ENCODE assay signal across 14 cellular contexts in genomic region chr4:149987330-149987751, GRCh38.
A peak's percentile ranks its signal among the peaks of the same experiment; 100 is the strongest.
DNase-seq lines count a peak whose midpoint lies in the region; ATAC-seq, FAIRE-seq and TF ChIP-seq lines count a peak whose summit lies in the region.
"Had no signal": no experiment of that assay in that cellular context is flagged by ENCODE, and none has a peak within 500 bp of the region (broad histone marks: within the 10 kb centered on the region; RNA-seq: fewer than 3 reads in every experiment).

No MANE protein-coding gene starts in this region.

- H2AFZ ChIP-seq in GM23338 (peak overlapping the region; percentile 75; the same call in 1 of the 2 replicates), H1 (ENCODE audit: low read length) (peak overlapping the region; percentile 17; the same call in 1 of the 2 replicates), neuron (ENCODE audit: low read depth, low read length) (peak overlapping the region; percentile 63)

- H3K4me1 ChIP-seq in GM23338 (ENCODE audit: insufficient read depth) (peaks cover 9% of the 10 kb centered on the region; the same call in 1 of the 2 replicates), H1 (replicated peaks in 1 of 4; ENCODE audit: control insufficient read depth in 3 of 4, insufficient read depth in 4 of 4, low read length in 3 of 4) (0 out of 7 replicates have a peak, but pooled peaks cover 0 to 3% (median 0%) of the 10 kb centered on the region in 4 experiments), neuron (ENCODE audit: insufficient read depth, low read length) (peaks cover 15% of the 10 kb centered on the region)

- H3K9me3 Mint-ChIP-seq in GM23338, result no peaks in the 10 kb centered on the region

- no peak overlapping the region for H3K23ac ChIP-seq in H1 (ENCODE audit: insufficient read length)

- H3K18ac ChIP-seq in H1 (ENCODE audit: extremely low read depth, low read length), result no peak overlapping the region

- no peak overlapping the region for H2BK15ac ChIP-seq in H1 (ENCODE audit: low read length)

- CTCF ChIA-PET in H1 (lab: Charles Lee; ENCODE audit: partially characterized antibody), result interaction anchor here (0.9 to 1.6 kb wide), 2 partner anchors 12 to 256 kb away, joined by 3 read pairs; no protein-coding TSS in a partner anchor
- CTCF ChIA-PET in HEK293T (lab: Yijun Ruan, JAX), result interaction anchor here (0.6 kb wide), 1 partner anchor 978 kb away, joined by 11 read pairs; no protein-coding TSS in a partner anchor

- no peaks in the 10 kb centered on the region for H3F3A ChIP-seq in GM23338 (replicated peaks; ENCODE audit: low read depth)

- peaks cover 15% of the 10 kb centered on the region for H3K4me1 Mint-ChIP-seq in GM23338

- H4K20me1 ChIP-seq in GM23338 (replicated peaks; ENCODE audit: insufficient read depth), result no peaks in the 10 kb centered on the region
- H4K20me1 ChIP-seq in H1 (replicated peaks in 1 of 2; ENCODE audit: control insufficient read depth in 1 of 2, insufficient read depth in 2 of 2, low read length in 2 of 2), result no peaks in the 10 kb centered on the region

- no peaks in the 10 kb centered on the region for H3K23me2 ChIP-seq in H1 (ENCODE audit: low read depth, low read length)

- no peaks in the 10 kb centered on the region for H3K9me2 ChIP-seq in GM23338 (ENCODE audit: insufficient read depth)

- H2BK12ac ChIP-seq in H1 (ENCODE audit: low read depth, low read length), result no peak overlapping the region

- H2BK5ac ChIP-seq in H1 (ENCODE audit: low read depth, low read length), result no peak overlapping the region

- H3K27ac ChIP-seq in GM23338 (ENCODE audit: low read depth) (no peak overlapping the region), H1 (ENCODE audit: low read depth, low read length) (no peak overlapping the region)

- H3K9me3 ChIP-seq in H1 (ENCODE audit: insufficient read depth in 2 of 2, low read depth in 1 of 2, low read length in 1 of 2) (no peaks in the 10 kb centered on the region), neuron (ENCODE audit: low read length) (no peaks in the 10 kb centered on the region)

- H3K36me3 ChIP-seq in GM23338 (ENCODE audit: insufficient read depth) (no peaks in the 10 kb centered on the region), H1 (ENCODE audit: control insufficient read depth in 2 of 4, insufficient read depth in 4 of 4, low read length in 3 of 4) (no peaks in the 10 kb centered on the region), neuron (ENCODE audit: insufficient read depth, low read length) (no peaks in the 10 kb centered on the region)

- H3K27ac Mint-ChIP-seq in GM23338, result no peak overlapping the region
- H3K27ac Mint-ChIP-seq: activated CD4-positive, alpha-beta T cell treated with anti-CD3 and anti-CD28 coated beads for 36 hours; progenitor cell of endocrine pancreas had no signal

- no peaks in the 10 kb centered on the region for H3K79me1 ChIP-seq in H1 (ENCODE audit: low read depth, low read length)

- H4K5ac ChIP-seq in H1 (ENCODE audit: insufficient read length, low read depth, low read length), result no peak overlapping the region

- 85% methylated on average over 2 of the region's 2 CpGs; no CpG with 5 or more reads in 1 of the 2 experiments for WGBS in H1 (ENCODE audit: extremely low coverage in 1 of 2, insufficient coverage in 1 of 2, insufficient read length in 1 of 2, insufficient replicate concordance in 2 of 2, low coverage in 1 of 2, low lambda C conversion rate in 2 of 2, missing lambda C conversion rate in 1 of 2), 2 experiments

- ATAC-seq in GM23338 (no peak), HG02938 (IDR thresholded peaks at IDR 0.05; ENCODE audit: unreplicated experiment) (no peak)
- ATAC-seq: activated CD4-positive, alpha-beta T cell treated with anti-CD3 and anti-CD28 coated beads for 36 hours had no signal

- no peak for TF ChIP-seq POLR2A in H1 (IDR thresholded peaks at IDR 0.05; ENCODE audit: control extremely low read depth in 1 of 2, low read depth in 2 of 2, low read length in 2 of 2)

- no peaks in the 10 kb centered on the region for H3K79me2 ChIP-seq in GM23338 (replicated peaks; ENCODE audit: insufficient read depth)
- H3K79me2 ChIP-seq in H1 (ENCODE audit: control insufficient read depth in 1 of 2, insufficient read depth in 2 of 2, low read length in 2 of 2), result no peaks in the 10 kb centered on the region

- DNase-seq in GM23338 (ENCODE audit: low spot score), result no peak
- DNase-seq in NCI-H2171 (lab: John Stamatoyannopoulos, UW), result peak; percentile 20
- DNase-seq in H1 (ENCODE audit: low read depth in 1 of 2, low spot score in 2 of 2), result no peak
- DNase-seq in ecto neural progenitor cell (ENCODE audit: low spot score), result no peak
- DNase-seq in HEK293T (ENCODE audit: extremely low spot score), result no peak
- DNase-seq: activated CD4-positive, alpha-beta T cell treated with anti-CD3 and anti-CD28 coated beads for 36 hours; activated effector memory CD4-positive, alpha-beta T cell treated with Interleukin-2 at 50 U/mL for 16 hours; central memory CD4-positive, alpha-beta T cell; EL; NCI-H526; SW 1271 had no signal

- no peak for TF ChIP-seq RAD21 in H1 (IDR thresholded peaks at IDR 0.05 in 1 of 2, conservative IDR thresholded peaks at IDR 0.05 in 1 of 2; ENCODE audit: low read depth in 2 of 2, low read length in 2 of 2)

- no peak for TF ChIP-seq EP300 in H1 (IDR thresholded peaks at IDR 0.05; ENCODE audit: borderline replicate concordance in 1 of 2, low read depth in 2 of 2, low read length in 2 of 2)

- H3K27me3 Mint-ChIP-seq in GM23338 (ENCODE audit: insufficient read depth, low read depth, poor library complexity), result peaks cover 2% of the 10 kb centered on the region
- H3K27me3 Mint-ChIP-seq: activated CD4-positive, alpha-beta T cell treated with anti-CD3 and anti-CD28 coated beads for 36 hours; progenitor cell of endocrine pancreas had no signal

- H4K8ac ChIP-seq in H1 (ENCODE audit: extremely low read depth, insufficient read depth, low read length), result no peak overlapping the region

- H2BK20ac ChIP-seq in H1 (ENCODE audit: low read length), result no peak overlapping the region

- H3K4me2 ChIP-seq in GM23338, result no peak overlapping the region
- H3K4me2 ChIP-seq in H1 (ENCODE audit: insufficient read depth in 1 of 2, low read depth in 2 of 2, low read length in 2 of 2), result no peak overlapping the region

- POLR2A ChIA-PET in H1 (lab: Charles Lee; ENCODE audit: partially characterized antibody), result no interaction called here
- POLR2A ChIA-PET in HEK293T (lab: Yijun Ruan, JAX), result no interaction called here

- H2AK5ac ChIP-seq in H1 (ENCODE audit: low read depth, low read length), result no peak overlapping the region

- no peak overlapping the region for H4K91ac ChIP-seq in H1 (replicated peaks; ENCODE audit: insufficient read length, low read length)

- H3K4me3 Mint-ChIP-seq in GM23338, result no peak overlapping the region
- H3K4me3 Mint-ChIP-seq: activated CD4-positive, alpha-beta T cell treated with anti-CD3 and anti-CD28 coated beads for 36 hours had no signal

- no peak for FAIRE-seq in H1 (lab: Jason Lieb, UNC)

- no peak overlapping the region for H3K9ac ChIP-seq in H1 (replicated peaks in 1 of 4; ENCODE audit: extremely low read depth in 1 of 4, low read depth in 3 of 4, low read length in 3 of 4)

- H3K4ac ChIP-seq in H1 (replicated peaks; ENCODE audit: insufficient read length, low read depth, low read length), result no peak overlapping the region

- no peak overlapping the region for H2BK120ac ChIP-seq in H1 (replicated peaks; ENCODE audit: low read depth, low read length)

- H3K14ac ChIP-seq in H1 (ENCODE audit: insufficient read length), result no peak overlapping the region

- H3K27me3 ChIP-seq in GM23338 (ENCODE audit: insufficient read depth), result no peaks in the 10 kb centered on the region
- no peaks in the 10 kb centered on the region for H3K27me3 ChIP-seq in H1 (replicated peaks in 1 of 4; ENCODE audit: control insufficient read depth in 3 of 4, extremely low read depth in 1 of 4, insufficient read depth in 3 of 4, low read length in 3 of 4)
- H3K27me3 ChIP-seq in neuron (ENCODE audit: insufficient read depth, low read length), result no peaks in the 10 kb centered on the region

- TF ChIP-seq CTCF in GM23338 (conservative IDR thresholded peaks at IDR 0.05; ENCODE audit: low read depth in 2 of 2) (no peak), H1 (IDR thresholded peaks at IDR 0.05; ENCODE audit: control extremely low read depth in 1 of 3, insufficient read depth in 1 of 3, low read depth in 1 of 3, low read length in 3 of 3) (no peak)

- H3K36me3 Mint-ChIP-seq in GM23338 (ENCODE audit: low read depth), result no peaks in the 10 kb centered on the region

- H3K4me3 ChIP-seq in GM23338 (no peak overlapping the region), H1 (ENCODE audit: extremely low read depth in 1 of 4, insufficient read depth in 2 of 4, low read depth in 3 of 4, low read length in 4 of 4) (no peak overlapping the region), neuron (ENCODE audit: low read length) (no peak overlapping the region)

- no peak overlapping the region for H3K56ac ChIP-seq in H1 (replicated peaks; ENCODE audit: insufficient read length, low read depth, low read length)

TF ChIP-seq in GM23338, 12 proteins besides CTCF, POLR2A, EP300 and RAD21 (continues in another document):
- no peak for TF ChIP-seq CREB1 (CRISPR knock-in tag; IDR thresholded peaks at IDR 0.05; ENCODE audit: low read depth)

TF ChIP-seq in H1, 55 proteins besides CTCF, POLR2A, EP300 and RAD21:
- TF ChIP-seq SIN3A (conservative IDR thresholded peaks at IDR 0.05 in 1 of 2, IDR thresholded peaks at IDR 0.05 in 1 of 2; ENCODE audit: low read depth in 1 of 2, low read length in 2 of 2) (no peak), RNF2 (IDR thresholded peaks at IDR 0.05; ENCODE audit: borderline replicate concordance, low read depth, low read length, missing control alignments, poor library complexity, severe bottlenecking) (no peak), TAF7 (optimal IDR thresholded peaks at IDR 0.05; ENCODE audit: borderline replicate concordance, low read depth, low read length) (no peak), RFX5 (IDR thresholded peaks at IDR 0.05; ENCODE audit: borderline replicate concordance, low read depth, low read length) (no peak), HDAC6 (IDR thresholded peaks at IDR 0.05; ENCODE audit: low read depth, low read length) (no peak), NRF1 (IDR thresholded peaks at IDR 0.05; ENCODE audit: low read depth, low read length) (no peak), CEBPB (IDR thresholded peaks at IDR 0.05; ENCODE audit: low read depth, low read length) (no peak)

TF ChIP-seq in HEK293T, 16 proteins besides CTCF, POLR2A, EP300 and RAD21:
- no peak for TF ChIP-seq ARNT (IDR thresholded peaks at IDR 0.05)
- TF ChIP-seq SP1 (IDR thresholded peaks at IDR 0.05), result no peak
- TF ChIP-seq FOXM1 (IDR thresholded peaks at IDR 0.05; ENCODE audit: borderline replicate concordance), result no peak
- no peak for TF ChIP-seq L3MBTL2 (conservative IDR thresholded peaks at IDR 0.05)

Comparison
In these comparisons a context has a peak if more than half of its experiments do, and no peak if none do; other contexts are left out.
1. H2AFZ ChIP-seq: peak in every context shown above with its lines; median percentile 75 in GM23338; 63 in neuron; 17 in H1.